ENCODE assay signal across 24 cellular contexts in genomic region chr11:112597290-112597689, GRCh38.
"Had no signal": no experiment of that assay in that cellular context is flagged by ENCODE, and none has a peak within 500 bp of the region (broad histone marks: within the 10 kb centered on the region; RNA-seq: fewer than 3 reads in every experiment).

No MANE protein-coding gene starts in this region.

- H3K4me3 ChIP-seq: K562, PC-9, Peyer's patch had no signal

- H3K36me3 Mint-ChIP-seq: T-cell had no signal

- H3K27ac ChIP-seq: PC-9, Peyer's patch had no signal

- H3K9me3 Mint-ChIP-seq: T-cell had no signal

- H3K27ac Mint-ChIP-seq: T-cell had no signal

- H3K4me3 Mint-ChIP-seq: T-cell had no signal

- ATAC-seq: HepG2, K562, T-cell had no signal

- DNase-seq: IMR-90; MV-4-11; NCI-H1048; NCI-H1105; NCI-H1417; NCI-H1436 treated with DMSO at 0.1 percent for 48 hours; NCI-H1694; NCI-H187 treated with DMSO at 0.1 percent for 48 hours; NCI-H2029 treated with DMSO at 0.1 percent for 48 hours; NCI-H2171 treated with DMSO at 0.1 percent for 48 hours; NCI-H345; NCI-H446 treated with DMSO at 0.1 percent for 48 hours; NCI-H510A treated with DMSO at 0.1 percent for 48 hours; NCI-H69; NCI-H774; NK-92 treated with Interleukin-12 subunit alpha and Interleukin-12 subunit beta, amount 100 ng/mL, for 24 hours; PC-9; Peyer's patch; Right ventricle myocardium superior; SK-N-SH; SW 1271; T-cell had no signal
